ENCODE assay signal across 8 cellular contexts in the genomic region with DNA sequence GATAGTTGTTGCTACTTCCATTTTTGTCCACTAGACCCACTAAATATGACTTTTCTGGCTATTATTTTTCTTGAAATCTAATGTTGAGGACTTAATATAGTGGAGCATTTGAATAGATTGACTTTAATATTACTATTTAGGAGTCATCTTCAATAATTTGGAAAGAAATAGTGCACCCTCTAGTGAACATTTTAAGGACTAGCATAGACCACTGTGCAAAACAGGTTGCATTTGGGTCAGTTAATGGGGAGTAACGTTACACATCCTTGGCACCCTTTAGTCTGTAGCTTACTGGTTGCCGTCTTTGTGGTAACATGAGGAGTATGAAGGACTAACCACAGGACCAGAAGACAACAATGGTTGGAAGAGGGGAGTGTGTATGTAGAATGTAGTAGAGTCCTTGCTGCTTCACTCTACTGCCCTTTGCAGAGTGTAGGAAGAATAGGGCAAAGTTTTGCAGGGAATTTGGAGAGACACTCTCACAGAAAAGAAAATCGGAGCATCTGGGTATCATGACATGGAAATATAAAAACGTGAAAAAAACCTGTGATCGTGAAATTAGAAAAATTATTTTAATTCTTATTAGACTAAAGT. TPM values are rescaled to one million over a fixed set of nuclear protein-coding genes. Genes with fewer than 3 reads are reported as not detected.
DNase-seq lines count a peak whose midpoint lies in the region; ATAC-seq and TF ChIP-seq lines count a peak whose summit lies in the region.

No MANE protein-coding gene starts in this region.

- peak; percentile 61 for TF ChIP-seq RAD21 in SK-N-SH (IDR thresholded peaks at IDR 0.05; ENCODE audit: low read length)

- no peaks in the 10 kb centered on the region for H3K4me1 Mint-ChIP-seq in GM23338

- POLR2A ChIA-PET in SK-N-SH (lab: Yijun Ruan, JAX) = no interaction called here

- H3K79me2 ChIP-seq in GM23338 (replicated peaks; ENCODE audit: insufficient read depth) (no peaks in the 10 kb centered on the region), SK-N-SH (ENCODE audit: insufficient read depth) (no peaks in the 10 kb centered on the region)

- ATAC-seq in GM23338 (peak; percentile 61), Right ventricle myocardium superior (ENCODE audit: poor library complexity) (peak; percentile 52), HG02870 (IDR thresholded peaks at IDR 0.05; ENCODE audit: unreplicated experiment) (no peak)
- ATAC-seq in activated naive CD4-positive, alpha-beta T cell treated with anti-CD3 and anti-CD28 coated beads, Interleukin-2, amount 50 U/mL, for 72 hours = no peak

- no peak for TF ChIP-seq EP300 in SK-N-SH (IDR thresholded peaks at IDR 0.05; ENCODE audit: borderline replicate concordance in 1 of 2, low read depth in 1 of 2, low read length in 1 of 2)

- DNase-seq in GM23338 (ENCODE audit: low spot score) (peak; percentile 20), SK-N-SH (peak; percentile 36), Right ventricle myocardium superior (no peak), HuH-7.5 (ENCODE audit: low spot score) (no peak), Ammon's horn (ENCODE audit: low spot score) (no peak)
- DNase-seq in activated naive CD4-positive, alpha-beta T cell treated with anti-CD3 and anti-CD28 coated beads, Interleukin-2, amount 50 U/mL, for 72 hours (ENCODE audit: low spot score in 2 of 2) = no peak

- H3K9me2 ChIP-seq in GM23338 (ENCODE audit: insufficient read depth) (no peaks in the 10 kb centered on the region), SK-N-SH (no peaks in the 10 kb centered on the region)

- no peaks in the 10 kb centered on the region for H3K36me3 ChIP-seq in GM23338 (ENCODE audit: insufficient read depth)
- H3K36me3 ChIP-seq in SK-N-SH (replicated peaks in 1 of 2; ENCODE audit: control insufficient read depth in 1 of 2, insufficient read depth in 2 of 2, low read length in 1 of 2) = no peaks in the 10 kb centered on the region

- peak; percentile 66 for TF ChIP-seq CTCF in 22Rv1 (IDR thresholded peaks at IDR 0.05)
- peak; percentile 38 to 57 for TF ChIP-seq CTCF in GM23338 (conservative IDR thresholded peaks at IDR 0.05; ENCODE audit: low read depth in 2 of 2)
- TF ChIP-seq CTCF in SK-N-SH (IDR thresholded peaks at IDR 0.05) = peak; percentile 71

- H3F3A ChIP-seq in GM23338 (replicated peaks; ENCODE audit: low read depth) (no peaks in the 10 kb centered on the region), SK-N-SH (replicated peaks; ENCODE audit: insufficient read depth) (no peaks in the 10 kb centered on the region)

- H3K9ac ChIP-seq in SK-N-SH = no peak overlapping the region

- no peaks in the 10 kb centered on the region for H3K4me1 ChIP-seq in GM23338 (ENCODE audit: insufficient read depth)
- peaks cover 0 to 2% of the 10 kb centered on the region in 2 experiments; a peak in 1 of 4 replicates for H3K4me1 ChIP-seq in SK-N-SH (ENCODE audit: control insufficient read depth in 1 of 2, insufficient read depth in 2 of 2, low read depth in 1 of 2, low read length in 1 of 2)

- H3K27ac ChIP-seq in 22Rv1 = no peak overlapping the region
- no peak overlapping the region for H3K27ac ChIP-seq in GM23338 (ENCODE audit: low read depth)
- no peak overlapping the region for H3K27ac ChIP-seq in SK-N-SH (ENCODE audit: low read depth in 2 of 2, low read length in 1 of 2)

- H3K27ac Mint-ChIP-seq in GM23338 = no peak overlapping the region
- H3K27ac Mint-ChIP-seq in activated naive CD4-positive, alpha-beta T cell treated with anti-CD3 and anti-CD28 coated beads, Interleukin-2, amount 50 U/mL, for 72 hours = no peak overlapping the region

- H3K4me3 Mint-ChIP-seq in GM23338 = no peak overlapping the region

- no peaks in the 10 kb centered on the region for H3K36me3 Mint-ChIP-seq in GM23338 (ENCODE audit: low read depth)
- H3K36me3 Mint-ChIP-seq in activated naive CD4-positive, alpha-beta T cell treated with anti-CD3 and anti-CD28 coated beads, Interleukin-2, amount 50 U/mL, for 72 hours = no peaks in the 10 kb centered on the region

- no peaks in the 10 kb centered on the region for H3K9me3 Mint-ChIP-seq in GM23338
- H3K9me3 Mint-ChIP-seq in activated naive CD4-positive, alpha-beta T cell treated with anti-CD3 and anti-CD28 coated beads, Interleukin-2, amount 50 U/mL, for 72 hours = no peaks in the 10 kb centered on the region

- H2AFZ ChIP-seq in GM23338 (no peak overlapping the region), SK-N-SH (ENCODE audit: low read depth) (no peak overlapping the region)

- H3K27me3 ChIP-seq in GM23338 (ENCODE audit: insufficient read depth) (no peaks in the 10 kb centered on the region), SK-N-SH (ENCODE audit: insufficient read depth) (no peaks in the 10 kb centered on the region)

- no peak overlapping the region for H3K4me2 ChIP-seq in GM23338
- H3K4me2 ChIP-seq in SK-N-SH = no peak overlapping the region

- peaks cover 3% of the 10 kb centered on the region for H3K27me3 Mint-ChIP-seq in GM23338 (ENCODE audit: insufficient read depth, low read depth, poor library complexity)

- H4K20me1 ChIP-seq in GM23338 (replicated peaks; ENCODE audit: insufficient read depth) (no peaks in the 10 kb centered on the region), SK-N-SH (ENCODE audit: insufficient read depth) (no peaks in the 10 kb centered on the region)

- H3K9me3 ChIP-seq in SK-N-SH = no peaks in the 10 kb centered on the region

- H3K4me3 ChIP-seq in GM23338 (no peak overlapping the region), SK-N-SH (ENCODE audit: low read depth in 2 of 2, low read length in 1 of 2) (no peak overlapping the region)

- CTCF ChIA-PET in SK-N-SH (lab: Yijun Ruan, JAX) = interaction anchor here (1.0 to 1.9 kb wide), 3 partner anchors 25 to 192 kb away, joined by 3 to 9 read pairs (median 3); a partner anchor contains a TSS

- 51% methylated on average over 5 of the region's 5 CpGs for WGBS in SK-N-SH (ENCODE audit: low lambda C conversion rate)

- intact Hi-C loops in Right ventricle myocardium superior (cut with DNase I) = no loop called here

TF ChIP-seq in GM23338, 12 proteins besides CTCF, POLR2A, EP300 and RAD21 (continues in another document):
- no peak for TF ChIP-seq CREB1 (CRISPR knock-in tag; IDR thresholded peaks at IDR 0.05; ENCODE audit: low read depth)
- no peak for TF ChIP-seq ZNF114 (CRISPR knock-in tag; IDR thresholded peaks at IDR 0.05)
- no peak for TF ChIP-seq NANOG (IDR thresholded peaks at IDR 0.05; ENCODE audit: borderline replicate concordance)
- no peak for TF ChIP-seq JUNB (IDR thresholded peaks at IDR 0.05; ENCODE audit: unreplicated experiment)
- TF ChIP-seq EZH2phosphoT487 (IDR thresholded peaks at IDR 0.05; ENCODE audit: unreplicated experiment) = no peak
- TF ChIP-seq STAT1 (IDR thresholded peaks at IDR 0.05; ENCODE audit: unreplicated experiment) = no peak
- no peak for TF ChIP-seq EZH2 (IDR thresholded peaks at IDR 0.05; ENCODE audit: low read depth, unreplicated experiment)
- no peak for TF ChIP-seq ZNF331 (CRISPR knock-in tag; IDR thresholded peaks at IDR 0.05; ENCODE audit: low read depth)
- TF ChIP-seq POLR2AphosphoS5 (IDR thresholded peaks at IDR 0.05; ENCODE audit: low read depth) = no peak
- TF ChIP-seq, protein P1, sequence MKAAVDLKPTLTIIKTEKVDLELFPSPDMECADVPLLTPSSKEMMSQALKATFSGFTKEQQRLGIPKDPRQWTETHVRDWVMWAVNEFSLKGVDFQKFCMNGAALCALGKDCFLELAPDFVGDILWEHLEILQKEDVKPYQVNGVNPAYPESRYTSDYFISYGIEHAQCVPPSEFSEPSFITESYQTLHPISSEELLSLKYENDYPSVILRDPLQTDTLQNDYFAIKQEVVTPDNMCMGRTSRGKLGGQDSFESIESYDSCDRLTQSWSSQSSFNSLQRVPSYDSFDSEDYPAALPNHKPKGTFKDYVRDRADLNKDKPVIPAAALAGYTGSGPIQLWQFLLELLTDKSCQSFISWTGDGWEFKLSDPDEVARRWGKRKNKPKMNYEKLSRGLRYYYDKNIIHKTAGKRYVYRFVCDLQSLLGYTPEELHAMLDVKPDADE (IDR thresholded peaks at IDR 0.05) = no peak

TF ChIP-seq in SK-N-SH, 30 proteins besides CTCF, POLR2A, EP300 and RAD21:
- TF ChIP-seq, protein P2, sequence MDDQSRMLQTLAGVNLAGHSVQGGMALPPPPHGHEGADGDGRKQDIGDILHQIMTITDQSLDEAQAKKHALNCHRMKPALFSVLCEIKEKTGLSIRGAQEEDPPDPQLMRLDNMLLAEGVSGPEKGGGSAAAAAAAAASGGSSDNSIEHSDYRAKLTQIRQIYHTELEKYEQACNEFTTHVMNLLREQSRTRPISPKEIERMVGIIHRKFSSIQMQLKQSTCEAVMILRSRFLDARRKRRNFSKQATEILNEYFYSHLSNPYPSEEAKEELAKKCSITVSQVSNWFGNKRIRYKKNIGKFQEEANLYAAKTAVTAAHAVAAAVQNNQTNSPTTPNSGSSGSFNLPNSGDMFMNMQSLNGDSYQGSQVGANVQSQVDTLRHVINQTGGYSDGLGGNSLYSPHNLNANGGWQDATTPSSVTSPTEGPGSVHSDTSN (IDR thresholded peaks at IDR 0.05) = no peak
- TF ChIP-seq SMC3 (IDR thresholded peaks at IDR 0.05; ENCODE audit: low read depth, low read length) = peak; percentile 45; the same call in 1 of the 2 replicates
- TF ChIP-seq, protein P3, sequence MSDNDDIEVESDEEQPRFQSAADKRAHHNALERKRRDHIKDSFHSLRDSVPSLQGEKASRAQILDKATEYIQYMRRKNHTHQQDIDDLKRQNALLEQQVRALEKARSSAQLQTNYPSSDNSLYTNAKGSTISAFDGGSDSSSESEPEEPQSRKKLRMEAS (IDR thresholded peaks at IDR 0.05; ENCODE audit: low read depth) = no peak

RNA-seq across cellular contexts. Expression of a gene that starts 25.2 kb away (rescaled TPM):
- total RNA-seq in GM23338 (2014; rRNA removed; shearing (Covaris generic)) = not detected in 2 replicates
- polyA plus RNA-seq in GM23338 (2016; fragmentation: Nextera tagmentation; extraction: Ambion mirVana) (not detected in 2 replicates), SK-N-SH (2012; rRNA removed) (0.05 TPM in 1 of 2 replicates, not detected in the other)
- 0.01 and 0.03 TPM in 2 replicates for polyA plus RNA-seq in SK-N-SH (2012; cell fraction: cytosol; rRNA removed)
- 0.02 TPM in 1 of 2 replicates, not detected in the other for polyA plus RNA-seq in SK-N-SH (2012; cell fraction: nucleus; rRNA removed)
- total RNA-seq in Right ventricle myocardium superior = not detected
- total RNA-seq in activated naive CD4-positive, alpha-beta T cell treated with anti-CD3 and anti-CD28 coated beads, Interleukin-2, amount 50 U/mL, for 72 hours = not detected

Comparison
In these comparisons a context has a peak if more than half of its experiments do, and no peak if none do; other contexts are left out.
1. ATAC-seq: peak in GM23338 (single experiment) and Right ventricle myocardium superior (single experiment); none in activated naive CD4-positive, alpha-beta T cell treated with anti-CD3 and anti-CD28 coated beads, Interleukin-2, amount 50 U/mL, for 72 hours (0 of 2) and HG02870 (single experiment).
2. DNase-seq: peak in GM23338 (single experiment) and SK-N-SH (single experiment); none in Right ventricle myocardium superior (single experiment), HuH-7.5 (single experiment), Ammon's horn (single experiment) and activated naive CD4-positive, alpha-beta T cell treated with anti-CD3 and anti-CD28 coated beads, Interleukin-2, amount 50 U/mL, for 72 hours (0 of 2).
3. Peak in every context shown above with its lines, with median percentiles within 50 percentile points of each other: CTCF ChIP-seq.